ENCODE assay signal across 8 cellular contexts in the genomic region with DNA sequence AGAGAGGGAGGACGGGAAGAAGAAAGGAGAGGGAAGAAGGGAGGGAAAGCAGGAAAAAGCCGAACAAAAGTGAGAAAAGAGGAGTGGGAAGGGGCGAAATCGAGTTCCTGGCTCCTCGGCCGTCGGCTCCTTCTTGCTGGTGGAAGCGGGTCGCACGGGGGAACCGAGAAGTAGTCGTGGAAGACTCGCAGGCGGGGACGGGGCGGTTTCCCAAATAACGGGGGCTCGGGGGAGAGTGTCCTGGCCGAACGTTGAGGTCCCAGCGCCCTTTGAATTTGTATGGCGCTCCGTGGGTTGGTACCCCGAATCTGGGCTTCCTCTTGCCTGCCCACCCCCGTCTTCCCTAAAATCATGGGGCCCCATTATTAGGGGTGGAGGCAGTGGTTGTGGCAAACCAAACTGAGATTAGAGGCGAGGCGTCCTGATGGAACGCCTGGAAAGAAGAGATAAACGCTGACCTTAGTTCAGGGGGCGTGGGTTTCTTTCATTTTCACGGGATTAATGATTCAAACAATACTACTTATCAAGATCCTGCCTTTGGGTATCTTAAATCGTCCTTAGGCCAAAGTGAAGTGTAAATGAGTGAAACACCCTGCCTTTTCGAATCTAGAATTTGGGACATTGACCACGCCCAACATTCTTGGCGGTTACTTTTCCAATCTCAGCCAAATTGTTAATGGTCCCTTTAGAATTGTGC. TPM values are rescaled to one million over a fixed set of nuclear protein-coding genes. Genes with fewer than 3 reads are reported as not detected.
DNase-seq lines count a peak whose midpoint lies in the region; ATAC-seq, FAIRE-seq and TF ChIP-seq lines count a peak whose summit lies in the region.

No MANE protein-coding gene starts in this region.

- CTCF ChIA-PET in BJ (lab: Yijun Ruan, JAX) = interaction anchor here (0.8 to 1.4 kb wide), 8 partner anchors 9 to 264 kb away, joined by 3 to 7 read pairs (median 3); a partner anchor contains a TSS

- H3K4me3 ChIP-seq in BJ (ENCODE audit: low read depth, low read length) (peak overlapping the region; percentile 89), psoas muscle (peak overlapping the region; percentile 94)

- H3K4me1 ChIP-seq in psoas muscle = peaks cover 15% of the 10 kb centered on the region

- peak overlapping the region; percentile 93 for H3K27ac ChIP-seq in psoas muscle

- H3K4me1 Mint-ChIP-seq in activated T-helper 2 cell treated with anti-CD3 and anti-CD28 coated beads, Interferon-gamma antibody, Interleukin-2, Interleukin-4, amounts not matched to agents 10 μg/mL and 5 μg/mL and 100 μg/mL, durations not matched to agents 14 hours and 24 hours and 36 hours (ENCODE audit: low read depth) = peaks cover 24% of the 10 kb centered on the region

- peaks cover 25% of the 10 kb centered on the region for H3K27me3 Mint-ChIP-seq in activated T-helper 2 cell treated with anti-CD3 and anti-CD28 coated beads, Interferon-gamma antibody, Interleukin-2, Interleukin-4, amounts not matched to agents 10 μg/mL and 5 μg/mL and 100 μg/mL, durations not matched to agents 14 hours and 24 hours and 36 hours (ENCODE audit: low read depth)

- H3K36me3 ChIP-seq in BJ (ENCODE audit: control insufficient read depth, insufficient read depth, low read length) (no peaks in the 10 kb centered on the region), psoas muscle (ENCODE audit: insufficient read depth in 1 of 2, low read depth in 1 of 2) (no peaks in the 10 kb centered on the region)

- H3K9me3 ChIP-seq in psoas muscle = no peaks in the 10 kb centered on the region

- TF ChIP-seq CTCF in BJ (IDR thresholded peaks at IDR 0.05; ENCODE audit: insufficient read depth, low read depth, low read length) (no peak), psoas muscle (IDR thresholded peaks at IDR 0.05) (no peak)

- peaks cover 3% of the 10 kb centered on the region for H3K36me3 Mint-ChIP-seq in activated T-helper 2 cell treated with anti-CD3 and anti-CD28 coated beads, Interferon-gamma antibody, Interleukin-2, Interleukin-4, amounts not matched to agents 10 μg/mL and 5 μg/mL and 100 μg/mL, durations not matched to agents 14 hours and 24 hours and 36 hours (ENCODE audit: low read depth)

- WGBS in psoas muscle, 3 donors = 1 to 3% (median 2%) methylated on average over 33 to 35 of the region's 35 CpGs

- intact Hi-C loops in activated T-helper 2 cell treated with anti-CD3 and anti-CD28 coated beads, Interferon-gamma antibody, Interleukin-2, Interleukin-4, amounts not matched to agents 10 μg/mL and 5 μg/mL and 100 μg/mL, durations not matched to agents 14 hours and 24 hours and 36 hours (cut with micrococcal nuclease) = loop anchor here (1.0 to 5.0 kb wide), 8 partner anchors 9 to 897 kb away; a partner anchor contains a TSS
- intact Hi-C loops in cardiac septum (cut with DNase I) = loop anchor here (2.0 to 10.0 kb wide), 4 partner anchors 96 to 370 kb away; a partner anchor contains a TSS
- intact Hi-C loops in psoas muscle (cut with DNase I) = no loop called here

- H3K27me3 ChIP-seq in BJ (ENCODE audit: control insufficient read depth, insufficient read depth, low read length) (no peaks in the 10 kb centered on the region), psoas muscle (ENCODE audit: insufficient read depth in 3 of 3, low read length in 2 of 3) (no peaks in the 10 kb centered on the region)

- peak overlapping the region; percentile 80 for H3K4me3 Mint-ChIP-seq in activated T-helper 2 cell treated with anti-CD3 and anti-CD28 coated beads, Interferon-gamma antibody, Interleukin-2, Interleukin-4, amounts not matched to agents 10 μg/mL and 5 μg/mL and 100 μg/mL, durations not matched to agents 14 hours and 24 hours and 36 hours (ENCODE audit: low read depth)

- peak in 2 of 4 donors; percentile 1 to 13 for ATAC-seq in psoas muscle
- no peak for ATAC-seq in GM21717 (IDR thresholded peaks at IDR 0.05; ENCODE audit: unreplicated experiment)

- no peaks in the 10 kb centered on the region for H3K9me3 Mint-ChIP-seq in activated T-helper 2 cell treated with anti-CD3 and anti-CD28 coated beads, Interferon-gamma antibody, Interleukin-2, Interleukin-4, amounts not matched to agents 10 μg/mL and 5 μg/mL and 100 μg/mL, durations not matched to agents 14 hours and 24 hours and 36 hours

- DNase-seq in BJ (ENCODE audit: low read depth) (no peak), HTR-8/SVneo (ENCODE audit: insufficient read length, low spot score) (peak; percentile 32), cardiac septum (ENCODE audit: low spot score) (peak; percentile 77), psoas muscle (peak in 1 of 2 donors; percentile 31), NCI-H1930 (lab: John Stamatoyannopoulos, UW) (no peak), NCI-H2171 treated with DMSO at 0.1 percent for 48 hours (lab: John Stamatoyannopoulos, UW) (no peak)
- no peak for DNase-seq in activated T-helper 2 cell treated with anti-CD3 and anti-CD28 coated beads, Interferon-gamma antibody, Interleukin-2, Interleukin-4, amounts not matched to agents 10 μg/mL and 5 μg/mL and 100 μg/mL, durations not matched to agents 14 hours and 24 hours and 36 hours (ENCODE audit: low spot score)

- H3K27ac Mint-ChIP-seq in activated T-helper 2 cell treated with anti-CD3 and anti-CD28 coated beads, Interferon-gamma antibody, Interleukin-2, Interleukin-4, amounts not matched to agents 10 μg/mL and 5 μg/mL and 100 μg/mL, durations not matched to agents 14 hours and 24 hours and 36 hours = peak overlapping the region; percentile 74

- no peak for FAIRE-seq in HTR-8/SVneo (lab: Jason Lieb, UNC)

- POLR2A ChIA-PET in BJ (lab: Charles Lee) = no interaction called here

RNA-seq across cellular contexts. Expression of a gene that starts 0.9 kb away (rescaled TPM):
- polyA plus RNA-seq in BJ (2011; rRNA removed) (9.4 and 18.8 TPM in 2 replicates), psoas muscle (10 to 100 TPM in 1 of 3 donors, 1 to 10 TPM in 2; 5.3 to 10.5 (median 8.6) TPM)
- 8.7 and 11.4 TPM in 2 replicates for polyA minus RNA-seq in BJ (2011; rRNA and poly(A)+ RNA removed)
- 6.6 TPM in 2 replicates for total RNA-seq in activated T-helper 2 cell treated with anti-CD3 and anti-CD28 coated beads, Interferon-gamma antibody, Interleukin-2, Interleukin-4, amounts not matched to agents 10 μg/mL and 5 μg/mL and 100 μg/mL, durations not matched to agents 14 hours and 24 hours and 36 hours
- total RNA-seq in cardiac septum (11.8 TPM), psoas muscle (10 to 100 TPM in 1 of 4 donors, 1 to 10 TPM in 3; 7.4 to 12.3 (median 8.6) TPM)

Comparison
In these comparisons a context has a peak if more than half of its experiments do, and no peak if none do; other contexts are left out.
1. DNase-seq: peak in HTR-8/SVneo (single experiment) and cardiac septum (single experiment); none in BJ (single experiment), activated T-helper 2 cell treated with anti-CD3 and anti-CD28 coated beads, Interferon-gamma antibody, Interleukin-2, Interleukin-4, amounts not matched to agents 10 μg/mL and 5 μg/mL and 100 μg/mL, durations not matched to agents 14 hours and 24 hours and 36 hours (single experiment), NCI-H1930 (0 of 2) and NCI-H2171 treated with DMSO at 0.1 percent for 48 hours (single experiment).
2. intact Hi-C loops: an anchor here in activated T-helper 2 cell treated with anti-CD3 and anti-CD28 coated beads, Interferon-gamma antibody, Interleukin-2, Interleukin-4, amounts not matched to agents 10 μg/mL and 5 μg/mL and 100 μg/mL, durations not matched to agents 14 hours and 24 hours and 36 hours (1.0 to 5.0 kb wide) and cardiac septum (2.0 to 10.0 kb wide); none called in psoas muscle.